In the genomic region with DNA sequence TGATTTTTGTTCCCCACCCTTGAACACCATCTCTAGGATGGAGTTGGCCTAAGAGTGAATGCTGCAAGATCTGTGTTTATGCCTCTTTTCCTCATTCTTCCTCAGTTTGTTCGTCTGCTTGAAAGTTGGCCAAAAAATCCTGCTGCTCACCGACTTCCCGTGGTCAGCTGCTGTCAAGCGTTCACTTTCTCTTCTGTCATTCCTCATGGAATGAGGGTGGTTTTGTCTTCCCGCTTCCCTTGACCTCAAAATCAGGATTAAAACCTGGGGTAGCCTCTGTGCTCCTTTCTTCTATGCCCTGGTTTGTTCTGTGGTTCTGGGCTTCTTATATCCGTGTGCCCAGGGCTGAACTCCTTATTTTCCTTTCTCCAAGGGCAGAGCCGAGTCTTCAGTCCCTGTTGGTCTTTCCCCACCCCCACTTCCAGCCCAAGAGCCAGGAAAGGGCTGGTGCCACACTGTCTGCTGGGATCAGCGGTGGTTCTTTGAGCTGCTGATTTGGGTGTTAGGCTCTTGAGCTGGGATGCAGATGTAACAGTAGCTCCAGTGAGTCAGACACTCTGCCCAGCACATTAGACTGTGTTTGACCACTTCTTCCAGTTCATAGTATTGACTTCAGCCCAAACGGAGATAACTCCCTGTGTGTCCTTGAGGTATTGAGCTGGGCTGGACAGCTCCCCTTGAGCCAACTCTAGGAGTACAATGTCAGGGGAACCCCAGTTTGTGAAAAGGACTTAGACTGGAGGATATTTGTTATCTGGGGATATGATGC, we compare ENCODE assay signal across 8 cellular contexts. TPM values are rescaled to one million over a fixed set of nuclear protein-coding genes. Genes with fewer than 3 reads are reported as not detected.
A peak's percentile ranks its signal among the peaks of the same experiment; 100 is the strongest.
DNase-seq lines count a peak whose midpoint lies in the region; ATAC-seq and TF ChIP-seq lines count a peak whose summit lies in the region.

No MANE protein-coding gene starts in this region.

- 59% methylated on average over 7 of the region's 9 CpGs; no CpG with 5 or more reads in 1 of the 2 donors for WGBS in gastroesophageal sphincter (ENCODE audit: low coverage in 1 of 2), 2 donors
- 69 to 83% (median 79%) methylated on average over 9 of the region's 9 CpGs for WGBS in spleen, 5 donors

- no peak for TF ChIP-seq EP300 in gastroesophageal sphincter (IDR thresholded peaks at IDR 0.05)

- H3K4me1 ChIP-seq in gastroesophageal sphincter: peaks cover 5 to 67% (median 20%) of the 10 kb centered on the region in 3 donors
- peaks cover 24 to 91% (median 57%) of the 10 kb centered on the region in 6 donors for H3K4me1 ChIP-seq in spleen
- H3K4me1 ChIP-seq in mucosa of descending colon (ENCODE audit: low read depth): peaks cover 52% of the 10 kb centered on the region

- no peaks in the 10 kb centered on the region for H3K9me3 ChIP-seq in gastroesophageal sphincter
- H3K9me3 ChIP-seq in spleen: no peaks in the 10 kb centered on the region
- H3K9me3 ChIP-seq in mucosa of descending colon: no peaks in the 10 kb centered on the region

- TF ChIP-seq CTCF in WI38 (IDR thresholded peaks at IDR 0.05; ENCODE audit: low read depth, low read length): no peak
- TF ChIP-seq CTCF in gastroesophageal sphincter (IDR thresholded peaks at IDR 0.05): no peak
- no peak for TF ChIP-seq CTCF in spleen (IDR thresholded peaks at IDR 0.05 in 8 of 11, conservative IDR thresholded peaks at IDR 0.05 in 3 of 11)
- TF ChIP-seq CTCF in mucosa of descending colon (IDR thresholded peaks at IDR 0.05): no peak

- ATAC-seq in gastroesophageal sphincter (no peak), mucosa of descending colon (no peak)

- peak overlapping the region in 3 of 4 donors; percentile 13 to 99 (median 96) for H3K27ac ChIP-seq in gastroesophageal sphincter
- peak overlapping the region in 7 of 8 donors; percentile 6 to 98 (median 41) for H3K27ac ChIP-seq in spleen

- peak; percentile 32 for DNase-seq in NCI-H82 (lab: John Stamatoyannopoulos, UW)
- DNase-seq in NCI-H82 treated with DMSO at 0.1 percent for 48 hours (lab: John Stamatoyannopoulos, UW; ENCODE audit: unreplicated experiment): no peak
- DNase-seq in spleen: no peak
- no peak for DNase-seq in mucosa of descending colon
- DNase-seq in SKM-1 treated with dmso at 0.1 percent for 144 hours (lab: John Stamatoyannopoulos, UW; ENCODE audit: unreplicated experiment): no peak
- DNase-seq in head of caudate nucleus: no peak

- TF ChIP-seq POLR2A in gastroesophageal sphincter (IDR thresholded peaks at IDR 0.05): no peak
- no peak for TF ChIP-seq POLR2A in spleen (IDR thresholded peaks at IDR 0.05)

- intact Hi-C loops in spleen (cut with DNase I; ENCODE audit: low total_unique reads) (no loop called here), mucosa of descending colon (cut with DNase I, micrococcal nuclease) (no loop called here), head of caudate nucleus (cut with DNase I) (loop anchor here (10.0 kb wide), 1 partner anchor 50 kb away; a partner anchor contains a TSS)

- H3K27me3 ChIP-seq in gastroesophageal sphincter (no peaks in the 10 kb centered on the region), spleen (replicated peaks in 1 of 7) (no peaks in the 10 kb centered on the region)

- H3K4me3 ChIP-seq in WI38 (ENCODE audit: low read depth, low read length): peak overlapping the region; percentile 99
- H3K4me3 ChIP-seq in gastroesophageal sphincter: no peak overlapping the region
- H3K4me3 ChIP-seq in spleen: peak overlapping the region in 2 of 8 donors; percentile 81 to 88
- H3K4me3 ChIP-seq in mucosa of descending colon: no peak overlapping the region

- peaks cover 0 to 59% of the 10 kb centered on the region in 2 donors for H3K36me3 ChIP-seq in gastroesophageal sphincter
- peaks cover 0 to 63% (median 37%) of the 10 kb centered on the region in 6 donors for H3K36me3 ChIP-seq in spleen
- H3K36me3 ChIP-seq in mucosa of descending colon (ENCODE audit: low read depth): peaks cover 3% of the 10 kb centered on the region

RNA-seq across cellular contexts. Expression of a gene that starts 2.3 kb away (rescaled TPM):
- total RNA-seq in gastroesophageal sphincter (100 to 1,000 TPM; 518 to 789 (median 702) TPM), spleen (1,000 to 10,000 TPM in 1 of 7 donors, 100 to 1,000 TPM in 6; 566 to 1,001 (median 658) TPM), mucosa of descending colon (100 to 1,000 TPM; 712 to 944 (median 931) TPM)
- polyA plus RNA-seq in spleen: 1,000 to 10,000 TPM; 1,442 to 2,199 (median 1,832) TPM

RNA-seq across cellular contexts. Expression of a gene that starts 5.6 kb away (rescaled TPM):
- under 1 TPM in 1 of 4 donors, not detected in 3; 0.39 TPM for total RNA-seq in gastroesophageal sphincter
- total RNA-seq in spleen: not detected
- polyA plus RNA-seq in spleen: under 1 TPM; 0.09 to 0.29 (median 0.24) TPM
- total RNA-seq in mucosa of descending colon: under 1 TPM; 0.16 to 0.52 (median 0.29) TPM

RNA-seq across cellular contexts. Expression of a gene that starts 5.9 kb away (rescaled TPM):
- total RNA-seq in gastroesophageal sphincter (1 to 10 TPM; 3.7 to 8.4 (median 7.7) TPM), spleen (10 to 100 TPM in 4 of 7 donors, 1 to 10 TPM in 3; 7.5 to 29.2 (median 10.1) TPM), mucosa of descending colon (10 to 100 TPM; 10.4 to 15.5 (median 13.8) TPM)
- 10 to 100 TPM in 1 of 3 donors, 1 to 10 TPM in 2; 2.4 to 35.8 (median 7.8) TPM for polyA plus RNA-seq in spleen

RNA-seq across cellular contexts. Expression of a gene that starts 17.7 kb away (rescaled TPM):
- total RNA-seq in gastroesophageal sphincter: 1 to 10 TPM; 5.1 to 6.6 (median 5.8) TPM
- total RNA-seq in spleen: 1 to 10 TPM; 1.7 to 9.8 (median 3.0) TPM
- polyA plus RNA-seq in spleen: 10 to 100 TPM in 1 of 3 donors, 1 to 10 TPM in 2; 5.1 to 44.4 (median 6.0) TPM
- total RNA-seq in mucosa of descending colon: 10 to 100 TPM; 18.4 to 37.4 (median 22.8) TPM

RNA-seq across cellular contexts. Expression of a gene that starts 30.0 kb away (rescaled TPM):
- total RNA-seq in gastroesophageal sphincter (10 to 100 TPM; 16.5 to 27.2 (median 19.7) TPM), spleen (10 to 100 TPM; 15.2 to 18.8 (median 16.7) TPM), mucosa of descending colon (10 to 100 TPM; 19.9 to 22.6 (median 20.9) TPM)
- polyA plus RNA-seq in spleen: 10 to 100 TPM in 2 of 3 donors, 1 to 10 TPM in 1; 7.9 to 14.9 (median 12.1) TPM
